In genomic region chr10:97869091-97870042, GRCh38 we compare ENCODE assay signal across 8 cellular contexts. TPM values are rescaled to one million over a fixed set of nuclear protein-coding genes. Genes with fewer than 3 reads are reported as not detected.
A peak's percentile ranks its signal among the peaks of the same experiment; 100 is the strongest.
DNase-seq lines count a peak whose midpoint lies in the region; TF ChIP-seq lines count a peak whose summit lies in the region.

No MANE protein-coding gene starts in this region.

- H3K9me3 Mint-ChIP-seq in activated T-helper 2 cell treated with anti-CD3 and anti-CD28 coated beads, Interferon-gamma antibody, Interleukin-2, Interleukin-4, amounts not matched to agents 10 μg/mL and 5 μg/mL and 100 μg/mL, durations not matched to agents 14 hours and 24 hours and 36 hours: no peaks in the 10 kb centered on the region

- TF ChIP-seq CTCF in Loucy (conservative IDR thresholded peaks at IDR 0.05; ENCODE audit: low read length) (peak; percentile 93), fibroblast of the aortic adventitia (IDR thresholded peaks at IDR 0.05; ENCODE audit: insufficient read depth, low read length) (peak; percentile 83), suprapubic skin (IDR thresholded peaks at IDR 0.05) (peak; percentile 79 to 80)

- no peaks in the 10 kb centered on the region for H3K36me3 Mint-ChIP-seq in activated T-helper 2 cell treated with anti-CD3 and anti-CD28 coated beads, Interferon-gamma antibody, Interleukin-2, Interleukin-4, amounts not matched to agents 10 μg/mL and 5 μg/mL and 100 μg/mL, durations not matched to agents 14 hours and 24 hours and 36 hours (ENCODE audit: low read depth)

- peak overlapping the region; percentile 67 for H3K4me2 ChIP-seq in Loucy (ENCODE audit: low read depth, low read length, poor library complexity, severe bottlenecking)

- no peaks in the 10 kb centered on the region for H3K79me2 ChIP-seq in Loucy (ENCODE audit: insufficient read depth, low read length)

- peak overlapping the region; percentile 93 for H2AFZ ChIP-seq in Loucy (ENCODE audit: low read length)

- H3K4me3 Mint-ChIP-seq in activated T-helper 2 cell treated with anti-CD3 and anti-CD28 coated beads, Interferon-gamma antibody, Interleukin-2, Interleukin-4, amounts not matched to agents 10 μg/mL and 5 μg/mL and 100 μg/mL, durations not matched to agents 14 hours and 24 hours and 36 hours (ENCODE audit: low read depth): no peak overlapping the region

- H3K9ac ChIP-seq in Loucy (ENCODE audit: low read depth, low read length, poor library complexity, severe bottlenecking): peak overlapping the region; percentile 54

- peaks cover 10% of the 10 kb centered on the region for H3K4me1 Mint-ChIP-seq in activated T-helper 2 cell treated with anti-CD3 and anti-CD28 coated beads, Interferon-gamma antibody, Interleukin-2, Interleukin-4, amounts not matched to agents 10 μg/mL and 5 μg/mL and 100 μg/mL, durations not matched to agents 14 hours and 24 hours and 36 hours (ENCODE audit: low read depth)

- 16% methylated on average over 3 of the region's 19 CpGs for WGBS in suprapubic skin

- H3K4me1 ChIP-seq in Loucy (ENCODE audit: insufficient read depth, low read length, poor library complexity, severe bottlenecking) (peaks cover 14% of the 10 kb centered on the region), suprapubic skin (peaks cover 32% of the 10 kb centered on the region)

- peaks cover 7% of the 10 kb centered on the region for H3K27me3 Mint-ChIP-seq in activated T-helper 2 cell treated with anti-CD3 and anti-CD28 coated beads, Interferon-gamma antibody, Interleukin-2, Interleukin-4, amounts not matched to agents 10 μg/mL and 5 μg/mL and 100 μg/mL, durations not matched to agents 14 hours and 24 hours and 36 hours (ENCODE audit: low read depth)

- peak overlapping the region; percentile 23 for H3K27ac ChIP-seq in suprapubic skin

- no peaks in the 10 kb centered on the region for H3K9me3 ChIP-seq in Loucy (ENCODE audit: insufficient read depth, low read depth, low read length)
- H3K9me3 ChIP-seq in suprapubic skin: no peaks in the 10 kb centered on the region

- H3F3A ChIP-seq in Loucy (ENCODE audit: low read depth): no peaks in the 10 kb centered on the region

- no peak overlapping the region for H3K27ac Mint-ChIP-seq in activated T-helper 2 cell treated with anti-CD3 and anti-CD28 coated beads, Interferon-gamma antibody, Interleukin-2, Interleukin-4, amounts not matched to agents 10 μg/mL and 5 μg/mL and 100 μg/mL, durations not matched to agents 14 hours and 24 hours and 36 hours

- DNase-seq in ELF-1 (ENCODE audit: low read depth, low spot score) (peak; percentile 83), H4 (ENCODE audit: low spot score) (peak; percentile 96), SHP77 (lab: John Stamatoyannopoulos, UW) (peak; percentile 90 to 92), fibroblast of the aortic adventitia (ENCODE audit: low read depth) (peak; percentile 78), nucleus accumbens (lab: John Stamatoyannopoulos, UW) (peak in 51 of 56 donors; percentile 11 to 89 (median 59)), suprapubic skin (ENCODE audit: low spot score in 2 of 2) (peak in 1 of 2 donors; percentile 88)
- peak; percentile 81 for DNase-seq in activated T-helper 2 cell treated with anti-CD3 and anti-CD28 coated beads, Interferon-gamma antibody, Interleukin-2, Interleukin-4, amounts not matched to agents 10 μg/mL and 5 μg/mL and 100 μg/mL, durations not matched to agents 14 hours and 24 hours and 36 hours (ENCODE audit: low spot score)

- TF ChIP-seq EP300 in suprapubic skin (IDR thresholded peaks at IDR 0.05): no peak

- H3K4me3 ChIP-seq in Loucy (ENCODE audit: low read length, poor library complexity, severe bottlenecking) (peak overlapping the region; percentile 41), fibroblast of the aortic adventitia (ENCODE audit: low read depth, low read length) (no peak overlapping the region), suprapubic skin (no peak overlapping the region)

- H3K36me3 ChIP-seq in Loucy (ENCODE audit: insufficient read depth, low read length) (no peaks in the 10 kb centered on the region), suprapubic skin (no peaks in the 10 kb centered on the region)

- H4K20me1 ChIP-seq in Loucy (ENCODE audit: insufficient read depth, low read length, poor library complexity, severe bottlenecking): no peaks in the 10 kb centered on the region

- no peaks in the 10 kb centered on the region for H3K27me3 ChIP-seq in Loucy (ENCODE audit: insufficient read depth, low read length, poor library complexity, severe bottlenecking)
- no peaks in the 10 kb centered on the region for H3K27me3 ChIP-seq in suprapubic skin

- intact Hi-C loops in activated T-helper 2 cell treated with anti-CD3 and anti-CD28 coated beads, Interferon-gamma antibody, Interleukin-2, Interleukin-4, amounts not matched to agents 10 μg/mL and 5 μg/mL and 100 μg/mL, durations not matched to agents 14 hours and 24 hours and 36 hours (cut with micrococcal nuclease): loop anchor here (1.0 to 2.0 kb wide), 3 partner anchors 11 to 77 kb away; no protein-coding TSS in a partner anchor

- no peaks in the 10 kb centered on the region for H3K9me2 ChIP-seq in Loucy (replicated peaks; ENCODE audit: low read depth, low read length)

- TF ChIP-seq POLR2A in suprapubic skin (IDR thresholded peaks at IDR 0.05): no peak

RNA-seq across cellular contexts. Expression of gene GOLGA7B, which starts 19.7 kb away (rescaled TPM):
- total RNA-seq in H4 (2014; rRNA removed; shearing (Covaris generic)): 0.04 and 0.08 TPM in 2 replicates
- 0.34 and 0.62 TPM in 2 replicates for total RNA-seq in activated T-helper 2 cell treated with anti-CD3 and anti-CD28 coated beads, Interferon-gamma antibody, Interleukin-2, Interleukin-4, amounts not matched to agents 10 μg/mL and 5 μg/mL and 100 μg/mL, durations not matched to agents 14 hours and 24 hours and 36 hours
- not detected in 2 replicates for total RNA-seq in fibroblast of the aortic adventitia (ENCODE audit: low replicate concordance)
- total RNA-seq in suprapubic skin: 10 to 100 TPM; 12.0 to 27.9 (median 19.4) TPM
